Comparison of ENCODE assay signal across 20 cellular contexts in the genomic region with DNA sequence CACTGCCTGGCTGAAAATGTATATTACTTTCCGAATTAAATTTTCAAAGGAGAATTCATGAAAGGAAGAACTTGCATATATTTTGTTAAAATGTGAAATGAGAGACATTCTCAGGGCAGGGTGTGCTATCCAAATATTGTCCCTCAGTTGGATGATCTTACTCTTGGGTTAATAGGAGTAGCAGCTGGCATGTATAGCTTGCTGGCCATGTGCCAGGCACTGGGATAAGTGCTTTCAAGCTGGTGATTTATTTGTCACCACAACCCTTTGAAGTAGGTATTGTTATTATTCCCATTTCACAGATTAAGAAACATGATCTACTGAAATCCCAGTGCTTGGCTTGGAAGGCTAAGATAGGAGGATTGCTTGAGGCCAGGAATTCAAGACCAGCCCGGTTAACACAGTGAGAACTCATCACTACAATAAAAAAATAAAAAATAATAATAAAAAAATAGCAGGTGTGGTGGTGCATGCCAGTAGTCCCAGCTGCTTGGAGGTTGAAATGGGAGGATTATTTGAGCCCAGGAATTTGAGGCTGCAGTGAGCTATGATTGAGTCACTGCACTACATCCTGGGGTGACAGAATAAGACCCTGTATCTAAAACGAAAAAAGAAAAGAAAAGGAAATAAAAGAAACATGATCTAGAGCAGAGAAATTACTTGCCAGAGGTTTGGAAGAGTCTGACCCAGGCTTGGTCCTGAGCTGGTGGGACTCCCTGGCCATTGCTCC. TPM values are rescaled to one million over a fixed set of nuclear protein-coding genes. Genes with fewer than 3 reads are reported as not detected.
DNase-seq lines count a peak whose midpoint lies in the region; ATAC-seq and TF ChIP-seq lines count a peak whose summit lies in the region.
"Had no signal": no experiment of that assay in that cellular context is flagged by ENCODE, and none has a peak within 500 bp of the region (broad histone marks: within the 10 kb centered on the region; RNA-seq: fewer than 3 reads in every experiment).

No MANE protein-coding gene starts in this region.

- H3K27me3 Mint-ChIP-seq in neural progenitor cell (ENCODE audit: insufficient read depth, low read depth): no peaks in the 10 kb centered on the region

- no peak overlapping the region for H3K4me2 ChIP-seq in neural progenitor cell
- H3K4me2 ChIP-seq: BLaER1 had no signal

- no peaks in the 10 kb centered on the region for H4K20me1 ChIP-seq in neural progenitor cell (ENCODE audit: low read depth)
- H4K20me1 ChIP-seq: BLaER1 had no signal

- H3K9ac ChIP-seq in neural progenitor cell: no peak overlapping the region
- H3K9ac ChIP-seq: BLaER1 had no signal

- DNase-seq in NCI-H2107 treated with DMSO at 0.1 percent for 48 hours (lab: John Stamatoyannopoulos, UW; ENCODE audit: unreplicated experiment) (peak; percentile 36), NCI-H2107 (lab: John Stamatoyannopoulos, UW) (no peak), NCI-H1436 (lab: John Stamatoyannopoulos, UW) (peak; percentile 84), NCI-H69 (lab: John Stamatoyannopoulos, UW) (peak; percentile 91), neural progenitor cell (ENCODE audit: low spot score) (no peak), T-helper 9 cell (no peak), upper lobe of right lung (no peak)
- DNase-seq: activated CD4-positive, CD25-positive, alpha-beta regulatory T cell treated with anti-CD3 and anti-CD28 coated beads, Interleukin-2, amount 50 U/mL, for 72 hours; activated CD8-positive, alpha-beta memory T cell treated with anti-CD3 and anti-CD28 coated beads for 24 hours; DMS79; glutamatergic neuron; MV-4-11; Peyer's patch; spleen; stimulated activated CD4-positive, alpha-beta T cell treated with anti-CD3 and anti-CD28 coated beads, Interleukin-4, amount 100 ng/mL, for 4 hours had no signal

- H3K9me3 ChIP-seq in neural progenitor cell (ENCODE audit: low read depth) (no peaks in the 10 kb centered on the region), upper lobe of right lung (no peaks in the 10 kb centered on the region)
- H3K9me3 ChIP-seq: BLaER1, neutrophil, Peyer's patch, spleen had no signal

- peak overlapping the region; percentile 21 for H2AFZ ChIP-seq in neural progenitor cell (replicated peaks)

- H3K4me1 Mint-ChIP-seq in neural progenitor cell: peaks cover 6% of the 10 kb centered on the region

- no peaks in the 10 kb centered on the region for H3F3A ChIP-seq in neural progenitor cell (ENCODE audit: low read depth)

- H3K79me2 ChIP-seq in neural progenitor cell (ENCODE audit: low read depth): no peaks in the 10 kb centered on the region

- peaks cover 17% of the 10 kb centered on the region for H3K27me3 ChIP-seq in neural progenitor cell
- H3K27me3 ChIP-seq in upper lobe of right lung: no peaks in the 10 kb centered on the region
- H3K27me3 ChIP-seq: BLaER1, Peyer's patch had no signal

- peaks cover 6% of the 10 kb centered on the region for H3K4me1 ChIP-seq in neural progenitor cell
- H3K4me1 ChIP-seq in upper lobe of right lung: peaks cover 16% of the 10 kb centered on the region
- H3K4me1 ChIP-seq: BLaER1, Peyer's patch, spleen had no signal

- no peaks in the 10 kb centered on the region for H3K36me3 Mint-ChIP-seq in neural progenitor cell
- H3K36me3 Mint-ChIP-seq: activated naive CD8-positive, alpha-beta T cell had no signal

- intact Hi-C loops in upper lobe of right lung (cut with DNase I): no loop called here

- ATAC-seq in upper lobe of right lung: no peak
- ATAC-seq in HG03521 (IDR thresholded peaks at IDR 0.05; ENCODE audit: unreplicated experiment): no peak
- ATAC-seq: SK-N-SH treated with all-trans-retinoic acid at 6 μM for 48 hours had no signal

- no peaks in the 10 kb centered on the region for H3K9me3 Mint-ChIP-seq in neural progenitor cell

- H3K4me3 ChIP-seq in neural progenitor cell (no peak overlapping the region), upper lobe of right lung (no peak overlapping the region)
- H3K4me3 ChIP-seq: BLaER1, Peyer's patch, spleen had no signal

- no peak overlapping the region for H3K27ac Mint-ChIP-seq in neural progenitor cell
- H3K27ac Mint-ChIP-seq: activated naive CD8-positive, alpha-beta T cell had no signal

- H3K36me3 ChIP-seq in neural progenitor cell (no peaks in the 10 kb centered on the region), upper lobe of right lung (no peaks in the 10 kb centered on the region)
- H3K36me3 ChIP-seq: BLaER1, neutrophil, Peyer's patch, spleen had no signal

- no peak overlapping the region for H3K27ac ChIP-seq in neural progenitor cell
- no peak overlapping the region for H3K27ac ChIP-seq in upper lobe of right lung
- H3K27ac ChIP-seq: BLaER1, neutrophil, Peyer's patch, spleen had no signal

- TF ChIP-seq CTCF in neural progenitor cell (IDR thresholded peaks at IDR 0.05) (no peak), upper lobe of right lung (IDR thresholded peaks at IDR 0.05) (no peak)

- H3K4me3 Mint-ChIP-seq in neural progenitor cell: no peak overlapping the region
- H3K4me3 Mint-ChIP-seq: activated naive CD8-positive, alpha-beta T cell had no signal

RNA-seq across cellular contexts. Expression of a gene that starts 11.6 kb away (rescaled TPM):
- total RNA-seq in neural progenitor cell (ENCODE audit: low replicate concordance): 64.4 and 111 TPM in 2 replicates
- total RNA-seq in upper lobe of right lung: 24.3 TPM

Comparison
In these comparisons a context has a peak if more than half of its experiments do, and no peak if none do; other contexts are left out.
1. DNase-seq: peak in NCI-H2107 treated with DMSO at 0.1 percent for 48 hours (single experiment), NCI-H1436 (single experiment) and NCI-H69 (single experiment); none in NCI-H2107 (single experiment), neural progenitor cell (single experiment), T-helper 9 cell (single experiment) and upper lobe of right lung (single experiment).